8 cellular contexts compared by ENCODE assay signal in genomic region chr15:85412956-85413854, GRCh38. TPM values are rescaled to one million over a fixed set of nuclear protein-coding genes. Genes with fewer than 3 reads are reported as not detected.
DNase-seq lines count a peak whose midpoint lies in the region; TF ChIP-seq lines count a peak whose summit lies in the region.

No MANE protein-coding gene starts in this region.

- peaks cover 38% of the 10 kb centered on the region for H3K79me2 ChIP-seq in Loucy (ENCODE audit: insufficient read depth, low read length)
- peaks cover 60% of the 10 kb centered on the region for H3K79me2 ChIP-seq in mesendoderm (ENCODE audit: control insufficient read depth, insufficient read depth, low read length)

- H3K79me1 ChIP-seq in mesendoderm (ENCODE audit: low read length): peaks cover 22% of the 10 kb centered on the region

- no peak overlapping the region for H2AK5ac ChIP-seq in mesendoderm (ENCODE audit: low read length)

- H3K27ac ChIP-seq in colonic mucosa (peak overlapping the region; percentile 8), mesendoderm (ENCODE audit: low read depth, low read length) (no peak overlapping the region)

- no peak overlapping the region for H3K23ac ChIP-seq in mesendoderm (ENCODE audit: low read length)

- H3K36me3 ChIP-seq in Loucy (ENCODE audit: insufficient read depth, low read length) (no peaks in the 10 kb centered on the region), colonic mucosa (no peaks in the 10 kb centered on the region), mesendoderm (ENCODE audit: control insufficient read depth, insufficient read depth, low read length) (no peaks in the 10 kb centered on the region)

- intact Hi-C loops in colonic mucosa (cut with DNase I): no loop called here

- no peaks in the 10 kb centered on the region for H3K27me3 ChIP-seq in Loucy (ENCODE audit: insufficient read depth, low read length, poor library complexity, severe bottlenecking)
- no peaks in the 10 kb centered on the region for H3K27me3 ChIP-seq in colonic mucosa
- H3K27me3 ChIP-seq in mesendoderm (ENCODE audit: insufficient read depth, low read length, poor library complexity): no peaks in the 10 kb centered on the region

- peak; percentile 2; the same call in 1 of the 3 replicates for TF ChIP-seq CTCF in GM12872 (IDR thresholded peaks at IDR 0.05; ENCODE audit: insufficient read depth, low read depth, low read length)
- TF ChIP-seq CTCF in Loucy (conservative IDR thresholded peaks at IDR 0.05; ENCODE audit: low read length): peak; percentile 22; the same call in 1 of the 2 replicates
- no peak for TF ChIP-seq CTCF in colonic mucosa (IDR thresholded peaks at IDR 0.05)

- H3K9ac ChIP-seq in Loucy (ENCODE audit: low read depth, low read length, poor library complexity, severe bottlenecking): peak overlapping the region; percentile 52
- peak overlapping the region in 1 of 2 donors; percentile 9 for H3K9ac ChIP-seq in colonic mucosa (ENCODE audit: low read depth in 2 of 2, low read length in 2 of 2)
- no peak overlapping the region for H3K9ac ChIP-seq in mesendoderm (ENCODE audit: low read length)

- no peak overlapping the region for H2BK120ac ChIP-seq in mesendoderm (ENCODE audit: low read depth, low read length)

- no peak overlapping the region for H4K8ac ChIP-seq in mesendoderm (ENCODE audit: low read depth, low read length)

- no CpG with 5 or more reads among the region's 14 CpGs for WGBS in mesendoderm (ENCODE audit: extremely low coverage, insufficient coverage, low lambda C conversion rate)

- POLR2A ChIA-PET in HEK293T (lab: Yijun Ruan, JAX): interaction anchor here (0.6 to 2.2 kb wide), 7 partner anchors 9 to 82 kb away, joined by 3 to 7 read pairs (median 4); partner anchors contain the start of gene AKAP13

- H3K9me3 ChIP-seq in Loucy (ENCODE audit: insufficient read depth, low read depth, low read length): no peaks in the 10 kb centered on the region
- no peaks in the 10 kb centered on the region for H3K9me3 ChIP-seq in colonic mucosa

- H4K20me1 ChIP-seq in Loucy (ENCODE audit: insufficient read depth, low read length, poor library complexity, severe bottlenecking): no peaks in the 10 kb centered on the region

- no peak overlapping the region for H2BK15ac ChIP-seq in mesendoderm (replicated peaks; ENCODE audit: low read depth)

- no peak overlapping the region for H3K4ac ChIP-seq in mesendoderm (ENCODE audit: low read depth, low read length)

- DNase-seq in HEK293T (ENCODE audit: extremely low spot score) (peak; percentile 56), colonic mucosa (peak; percentile 73), mesendoderm (peak; percentile 82), NCI-H1436 (lab: John Stamatoyannopoulos, UW) (no peak)
- DNase-seq in activated CD4-positive, alpha-beta T cell treated with anti-CD3 and anti-CD28 coated beads for 1 hour: peak; percentile 63
- DNase-seq in stimulated activated CD8-positive, alpha-beta memory T cell treated with anti-CD3 and anti-CD28 coated beads, Interleukin-7, amount 100 ng/mL, for 1 hour (ENCODE audit: low read depth in 2 of 2): peak; percentile 37 to 45

- H3K4me1 ChIP-seq in Loucy (ENCODE audit: insufficient read depth, low read length, poor library complexity, severe bottlenecking) (peaks cover 13% of the 10 kb centered on the region), colonic mucosa (peaks cover 6% of the 10 kb centered on the region), mesendoderm (ENCODE audit: control insufficient read depth, low read depth, low read length) (peaks cover 3% of the 10 kb centered on the region)

- no peaks in the 10 kb centered on the region for H3K9me2 ChIP-seq in Loucy (replicated peaks; ENCODE audit: low read depth, low read length)

- CTCF ChIA-PET in HEK293T (lab: Yijun Ruan, JAX): interaction anchor here (0.9 to 3.7 kb wide), 4 partner anchors 10 to 117 kb away, joined by 3 to 35 read pairs (median 22); no protein-coding TSS in a partner anchor

- no peak overlapping the region for H2BK5ac ChIP-seq in mesendoderm (ENCODE audit: low read length)

- no peak overlapping the region for H3K18ac ChIP-seq in mesendoderm (ENCODE audit: low read length)

- H3K4me3 ChIP-seq in Loucy (ENCODE audit: low read length, poor library complexity, severe bottlenecking) (peak overlapping the region; percentile 57), colonic mucosa (no peak overlapping the region), mesendoderm (ENCODE audit: low read length) (no peak overlapping the region)

- no peak overlapping the region for H4K5ac ChIP-seq in mesendoderm (ENCODE audit: low read length)

- no peaks in the 10 kb centered on the region for H3F3A ChIP-seq in Loucy (ENCODE audit: low read depth)

- peak overlapping the region; percentile 27 for H3K56ac ChIP-seq in mesendoderm (ENCODE audit: low read length)

- H2AFZ ChIP-seq in Loucy (ENCODE audit: low read length): peak overlapping the region; percentile 34; the same call in 1 of the 2 replicates

- H3K4me2 ChIP-seq in Loucy (ENCODE audit: low read depth, low read length, poor library complexity, severe bottlenecking): peak overlapping the region; percentile 80
- H3K4me2 ChIP-seq in mesendoderm (ENCODE audit: low read length): no peak overlapping the region

TF ChIP-seq in HEK293T, 16 proteins besides CTCF, POLR2A, EP300 and RAD21:
- no peak for TF ChIP-seq L3MBTL2 (conservative IDR thresholded peaks at IDR 0.05)
TF ChIP-seq in HEK293T: peak in this region for 0.

RNA-seq across cellular contexts. Expression of gene AKAP13, which starts 32.8 kb away (rescaled TPM):
- total RNA-seq in colonic mucosa: 100 to 1,000 TPM in 1 of 2 donors, 10 to 100 TPM in 1; 87.3 to 106 TPM
- 23.0 TPM for polyA plus RNA-seq in mesendoderm (2013, experiment 1 of 2)
- polyA plus RNA-seq in mesendoderm (2013, experiment 2 of 2): 24.9 TPM
